In the genomic region with DNA sequence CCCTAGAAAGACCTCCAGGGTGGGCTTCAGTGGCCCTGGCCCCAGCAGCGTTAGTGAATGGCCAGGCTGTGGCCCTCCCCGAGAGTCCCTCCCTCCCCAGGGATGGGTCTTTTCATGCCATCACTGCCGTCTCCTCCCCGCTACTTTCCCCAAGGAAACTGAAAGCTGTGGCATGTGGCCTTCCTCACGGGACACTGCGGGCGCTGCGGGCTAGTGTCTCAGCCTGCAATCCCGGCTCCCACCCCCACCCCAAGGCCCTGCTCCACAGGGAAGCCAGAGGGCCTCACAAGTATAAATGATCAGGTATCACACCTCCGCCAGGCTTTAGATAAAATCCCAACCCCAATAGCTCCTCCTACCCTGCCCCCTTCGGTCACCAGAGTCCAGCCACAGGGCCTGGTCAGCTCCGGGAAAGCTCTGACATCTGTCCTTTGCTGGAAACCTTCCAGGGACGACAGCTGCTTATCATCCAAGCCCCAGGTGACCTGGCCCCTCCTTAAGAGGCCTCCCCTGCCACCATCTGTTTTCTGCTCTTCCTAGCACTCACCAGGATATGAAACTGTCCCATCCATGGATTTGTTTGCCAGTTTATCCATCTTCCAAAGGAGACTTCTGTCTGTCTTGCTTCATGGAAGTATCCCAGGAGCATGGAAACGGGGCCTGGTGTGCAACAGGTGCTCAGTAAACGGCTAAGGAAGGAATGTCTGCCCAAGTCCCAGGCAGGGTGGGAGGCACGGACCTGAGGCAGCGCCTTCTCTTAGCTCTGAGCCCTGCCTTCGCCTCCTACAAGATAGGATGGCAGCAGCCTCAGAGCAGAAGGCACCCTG, we compare ENCODE assay signal across 1 cellular context.
TF ChIP-seq lines count a peak whose summit lies in the region.

No MANE protein-coding gene starts in this region.

TF ChIP-seq in K562, 482 proteins besides CTCF, POLR2A, EP300 and RAD21 (continued from another document and continues in another):
- TF ChIP-seq PATZ1 (CRISPR knock-in tag; IDR thresholded peaks at IDR 0.05; ENCODE audit: borderline replicate concordance), result no peak
- no peak for TF ChIP-seq MCM7 (IDR thresholded peaks at IDR 0.05)
- no peak for TF ChIP-seq BCLAF1 (IDR thresholded peaks at IDR 0.05; ENCODE audit: borderline replicate concordance in 1 of 2, control insufficient read depth in 1 of 2, low read depth in 2 of 2, low read length in 1 of 2)
- no peak for TF ChIP-seq JUN (IDR thresholded peaks at IDR 0.05; ENCODE audit: borderline replicate concordance, low read depth, low read length)
- TF ChIP-seq JUN (CRISPR knock-in tag; IDR thresholded peaks at IDR 0.05; ENCODE audit: borderline replicate concordance), result no peak
- TF ChIP-seq ZC3H8 (IDR thresholded peaks at IDR 0.05), result no peak
- peak; percentile 63 for TF ChIP-seq GATA2 (CRISPR knock-in tag; IDR thresholded peaks at IDR 0.05)
- TF ChIP-seq, protein P1, sequence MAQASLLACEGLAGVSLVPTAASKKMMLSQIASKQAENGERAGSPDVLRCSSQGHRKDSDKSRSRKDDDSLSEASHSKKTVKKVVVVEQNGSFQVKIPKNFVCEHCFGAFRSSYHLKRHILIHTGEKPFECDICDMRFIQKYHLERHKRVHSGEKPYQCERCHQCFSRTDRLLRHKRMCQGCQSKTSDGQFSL (CRISPR knock-in tag; IDR thresholded peaks at IDR 0.05), result no peak
- TF ChIP-seq, protein P1 (tag; IDR thresholded peaks at IDR 0.05), result no peak
- TF ChIP-seq GATAD2A (IDR thresholded peaks at IDR 0.05), result no peak
- TF ChIP-seq CGGBP1 (CRISPR knock-in tag; IDR thresholded peaks at IDR 0.05), result no peak
- TF ChIP-seq HDAC2 (IDR thresholded peaks at IDR 0.05), result no peak; the same call in 1 of the 2 replicates
- TF ChIP-seq, protein P2, sequence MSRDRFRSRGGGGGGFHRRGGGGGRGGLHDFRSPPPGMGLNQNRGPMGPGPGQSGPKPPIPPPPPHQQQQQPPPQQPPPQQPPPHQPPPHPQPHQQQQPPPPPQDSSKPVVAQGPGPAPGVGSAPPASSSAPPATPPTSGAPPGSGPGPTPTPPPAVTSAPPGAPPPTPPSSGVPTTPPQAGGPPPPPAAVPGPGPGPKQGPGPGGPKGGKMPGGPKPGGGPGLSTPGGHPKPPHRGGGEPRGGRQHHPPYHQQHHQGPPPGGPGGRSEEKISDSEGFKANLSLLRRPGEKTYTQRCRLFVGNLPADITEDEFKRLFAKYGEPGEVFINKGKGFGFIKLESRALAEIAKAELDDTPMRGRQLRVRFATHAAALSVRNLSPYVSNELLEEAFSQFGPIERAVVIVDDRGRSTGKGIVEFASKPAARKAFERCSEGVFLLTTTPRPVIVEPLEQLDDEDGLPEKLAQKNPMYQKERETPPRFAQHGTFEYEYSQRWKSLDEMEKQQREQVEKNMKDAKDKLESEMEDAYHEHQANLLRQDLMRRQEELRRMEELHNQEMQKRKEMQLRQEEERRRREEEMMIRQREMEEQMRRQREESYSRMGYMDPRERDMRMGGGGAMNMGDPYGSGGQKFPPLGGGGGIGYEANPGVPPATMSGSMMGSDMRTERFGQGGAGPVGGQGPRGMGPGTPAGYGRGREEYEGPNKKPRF (IDR thresholded peaks at IDR 0.05; ENCODE audit: low read depth, low read length), result no peak
- TF ChIP-seq CCAR2 (IDR thresholded peaks at IDR 0.05; ENCODE audit: low read depth, low read length), result no peak
- TF ChIP-seq ZNF511 (CRISPR knock-in tag; IDR thresholded peaks at IDR 0.05), result no peak
- peak; percentile 40 for TF ChIP-seq HMGN3 (IDR thresholded peaks at IDR 0.05; ENCODE audit: borderline replicate concordance, extremely low read depth, insufficient read length, low read depth, low read length)
- TF ChIP-seq ILK (tag; IDR thresholded peaks at IDR 0.05; ENCODE audit: borderline replicate concordance, low read depth), result no peak
- no peak for TF ChIP-seq POLR2H (tag; IDR thresholded peaks at IDR 0.05; ENCODE audit: low read depth)
- TF ChIP-seq, protein P3, sequence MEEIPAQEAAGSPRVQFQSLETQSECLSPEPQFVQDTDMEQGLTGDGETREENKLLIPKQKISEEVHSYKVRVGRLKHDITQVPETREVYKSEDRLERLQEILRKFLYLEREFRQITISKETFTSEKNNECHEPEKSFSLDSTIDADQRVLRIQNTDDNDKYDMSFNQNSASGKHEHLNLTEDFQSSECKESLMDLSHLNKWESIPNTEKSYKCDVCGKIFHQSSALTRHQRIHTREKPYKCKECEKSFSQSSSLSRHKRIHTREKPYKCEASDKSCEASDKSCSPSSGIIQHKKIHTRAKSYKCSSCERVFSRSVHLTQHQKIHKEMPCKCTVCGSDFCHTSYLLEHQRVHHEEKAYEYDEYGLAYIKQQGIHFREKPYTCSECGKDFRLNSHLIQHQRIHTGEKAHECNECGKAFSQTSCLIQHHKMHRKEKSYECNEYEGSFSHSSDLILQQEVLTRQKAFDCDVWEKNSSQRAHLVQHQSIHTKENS (CRISPR knock-in tag; IDR thresholded peaks at IDR 0.05), result no peak
- TF ChIP-seq ZNF133 (CRISPR knock-in tag; IDR thresholded peaks at IDR 0.05), result no peak
- no peak for TF ChIP-seq E2F8 (IDR thresholded peaks at IDR 0.05; ENCODE audit: low read depth, partially characterized antibody)
- peak; percentile 58; the same call in 1 of the 2 replicates for TF ChIP-seq CC2D1A (IDR thresholded peaks at IDR 0.05)
- peak; percentile 83 for TF ChIP-seq SMAD4 (CRISPR knock-in tag; conservative IDR thresholded peaks at IDR 0.05)
- no peak for TF ChIP-seq BRCA1 (IDR thresholded peaks at IDR 0.05)
- no peak for TF ChIP-seq BRCA1 (CRISPR knock-in tag; IDR thresholded peaks at IDR 0.05)
- TF ChIP-seq E2F6 (IDR thresholded peaks at IDR 0.05; ENCODE audit: borderline replicate concordance in 1 of 2, extremely low read depth in 1 of 2, insufficient read depth in 1 of 2, insufficient read length in 1 of 2, low read depth in 1 of 2, low read length in 1 of 2, poor library complexity in 1 of 2, severe bottlenecking in 1 of 2), result no peak
- TF ChIP-seq POLR3G (IDR thresholded peaks at IDR 0.05; ENCODE audit: extremely low read depth, insufficient read length, insufficient replicate concordance), result no peak
- TF ChIP-seq SAFB2 (IDR thresholded peaks at IDR 0.05; ENCODE audit: borderline replicate concordance, low read depth, low read length, severe bottlenecking), result no peak
- TF ChIP-seq ZNF695 (CRISPR knock-in tag; IDR thresholded peaks at IDR 0.05), result no peak
- no peak for TF ChIP-seq CSDE1 (IDR thresholded peaks at IDR 0.05)
- no peak for TF ChIP-seq SIRT6 (IDR thresholded peaks at IDR 0.05; ENCODE audit: low read depth, low read length)
- no peak for TF ChIP-seq MED1 (CRISPR knock-in tag; IDR thresholded peaks at IDR 0.05; ENCODE audit: borderline replicate concordance)
- no peak for TF ChIP-seq ZFP30 (CRISPR knock-in tag; IDR thresholded peaks at IDR 0.05; ENCODE audit: borderline replicate concordance)
- no peak for TF ChIP-seq FIP1L1 (IDR thresholded peaks at IDR 0.05; ENCODE audit: low read depth, low read length, poor library complexity, severe bottlenecking)
- TF ChIP-seq SAP30 (IDR thresholded peaks at IDR 0.05; ENCODE audit: borderline replicate concordance, insufficient read depth, low read depth, low read length, poor library complexity, severe bottlenecking), result no peak
- no peak for TF ChIP-seq JUNB (CRISPR knock-in tag; conservative IDR thresholded peaks at IDR 0.05)
- TF ChIP-seq ZBTB17 (CRISPR knock-in tag; IDR thresholded peaks at IDR 0.05), result no peak
- TF ChIP-seq POLR2AphosphoS5 (IDR thresholded peaks at IDR 0.05; ENCODE audit: control insufficient read depth, insufficient read depth, low read depth, low read length), result peak; percentile 71; the same call in 1 of the 2 replicates
- no peak for TF ChIP-seq RHOXF2B (CRISPR knock-in tag; conservative IDR thresholded peaks at IDR 0.05)
- no peak for TF ChIP-seq PURB (CRISPR knock-in tag; IDR thresholded peaks at IDR 0.05; ENCODE audit: low read depth)
- TF ChIP-seq NFE2 (IDR thresholded peaks at IDR 0.05; ENCODE audit: low read depth), result no peak
- TF ChIP-seq ILF3 (IDR thresholded peaks at IDR 0.05; ENCODE audit: borderline replicate concordance), result no peak
- TF ChIP-seq NCOA2 (IDR thresholded peaks at IDR 0.05; ENCODE audit: partially characterized antibody in 2 of 2), result no peak
- no peak for TF ChIP-seq ETS2 (tag; IDR thresholded peaks at IDR 0.05; ENCODE audit: borderline replicate concordance, poor library complexity, severe bottlenecking)
- TF ChIP-seq ARNT (IDR thresholded peaks at IDR 0.05), result 0 out of 4 replicates have a peak, but pooled peaks of 1 of the 2 experiments have one; percentile 56
- no peak for TF ChIP-seq KLF10 (CRISPR knock-in tag; IDR thresholded peaks at IDR 0.05)
- TF ChIP-seq STAT5B (CRISPR knock-in tag; IDR thresholded peaks at IDR 0.05), result no peak
- TF ChIP-seq E2F5 (CRISPR knock-in tag; IDR thresholded peaks at IDR 0.05), result no peak
- no peak for TF ChIP-seq CBX1 (IDR thresholded peaks at IDR 0.05; ENCODE audit: low read depth)
- TF ChIP-seq DIDO1 (tag; IDR thresholded peaks at IDR 0.05; ENCODE audit: low read depth), result no peak
